ENCODE assay signal across 8 cellular contexts in genomic region chr1:150560576-150560975, GRCh38. TPM values are rescaled to one million over a fixed set of nuclear protein-coding genes. Genes with fewer than 3 reads are reported as not detected.
DNase-seq lines count a peak whose midpoint lies in the region; ATAC-seq, FAIRE-seq and TF ChIP-seq lines count a peak whose summit lies in the region.

No MANE protein-coding gene starts in this region.

- H3K9ac ChIP-seq in endothelial cell of umbilical vein (replicated peaks; ENCODE audit: extremely low read depth, insufficient read depth, low read length): peak overlapping the region; percentile 98

- no TSS peak for BruUV-seq in endothelial cell of umbilical vein (replicated peaks; lab: Mats Ljungman, UMichigan)

- CTCF ChIA-PET in CD8-positive, alpha-beta T cell (lab: Charles Lee): interaction anchor here (0.6 to 34.3 kb wide), 37 partner anchors 9 to 595 kb away, joined by 3 to 799 read pairs (median 4); partner anchors contain the start of genes ADAMTSL4, ENSA, GOLPH3L and MCL1
- CTCF ChIA-PET in endothelial cell of umbilical vein (lab: Charles Lee): interaction anchor here (0.6 to 13.9 kb wide), 20 partner anchors 7 to 361 kb away, joined by 3 to 288 read pairs (median 11); partner anchors contain the start of genes ADAMTSL4, CTSK, ECM1 and ENSA

- H3K36me3 Mint-ChIP-seq in CD8-positive, alpha-beta T cell: peaks cover 4% of the 10 kb centered on the region
- H3K36me3 Mint-ChIP-seq in osteocyte (ENCODE audit: unreplicated experiment): peaks cover 2% of the 10 kb centered on the region

- TF ChIP-seq POLR2A in endothelial cell of umbilical vein (IDR thresholded peaks at IDR 0.05; ENCODE audit: low read depth, low read length): no peak

- H3K27ac ChIP-seq in CD8-positive, alpha-beta T cell (ENCODE audit: low read depth, low read length): peak overlapping the region; percentile 90
- H3K27ac ChIP-seq in SJCRH30 (no peak overlapping the region), endothelial cell of umbilical vein (ENCODE audit: insufficient read depth, low read depth, low read length) (peak overlapping the region; percentile 99)

- H3K4me1 Mint-ChIP-seq in CD8-positive, alpha-beta T cell (ENCODE audit: low read depth): peaks cover 43% of the 10 kb centered on the region
- H3K4me1 Mint-ChIP-seq in osteocyte (ENCODE audit: unreplicated experiment): peaks cover 53% of the 10 kb centered on the region

- no peak for ATAC-seq in CD8-positive, alpha-beta T cell
- ATAC-seq in GM21423 (IDR thresholded peaks at IDR 0.05; ENCODE audit: unreplicated experiment): no peak
- no peak for ATAC-seq in GM18519 (IDR thresholded peaks at IDR 0.05; ENCODE audit: low FRiP score, unreplicated experiment)
- ATAC-seq in HG03571 (IDR thresholded peaks at IDR 0.05; ENCODE audit: unreplicated experiment): no peak

- no peaks in the 10 kb centered on the region for H4K20me1 ChIP-seq in endothelial cell of umbilical vein (replicated peaks; ENCODE audit: control insufficient read depth, extremely low read depth, insufficient read depth, low read length)

- no peaks in the 10 kb centered on the region for H3K36me3 ChIP-seq in CD8-positive, alpha-beta T cell (ENCODE audit: insufficient read depth, low read length)
- H3K36me3 ChIP-seq in SJCRH30: no peaks in the 10 kb centered on the region
- H3K36me3 ChIP-seq in endothelial cell of umbilical vein (ENCODE audit: control insufficient read depth in 2 of 2, extremely low read depth in 1 of 2, insufficient read depth in 2 of 2, low read length in 2 of 2): peaks cover 0 to 4% of the 10 kb centered on the region in 2 experiments

- H3K9me3 ChIP-seq in CD8-positive, alpha-beta T cell (ENCODE audit: low read length): no peaks in the 10 kb centered on the region
- H3K9me3 ChIP-seq in SJCRH30 (replicated peaks) (no peaks in the 10 kb centered on the region), endothelial cell of umbilical vein (replicated peaks; ENCODE audit: control insufficient read depth, insufficient read depth, low read length) (no peaks in the 10 kb centered on the region)

- TF ChIP-seq CTCF in CD8-positive, alpha-beta T cell (IDR thresholded peaks at IDR 0.05): no peak
- no peak for TF ChIP-seq CTCF in endothelial cell of umbilical vein (IDR thresholded peaks at IDR 0.05; ENCODE audit: extremely low read depth in 1 of 2, insufficient read depth in 1 of 2, low read depth in 1 of 2, low read length in 2 of 2)
- TF ChIP-seq CTCF in osteocyte (IDR thresholded peaks at IDR 0.05): no peak

- DNase-seq in CD8-positive, alpha-beta T cell: peak in 1 of 7 experiments; percentile 13
- DNase-seq in SJCRH30: no peak
- DNase-seq in endothelial cell of umbilical vein (ENCODE audit: low read depth, low spot score): no peak
- DNase-seq in osteocyte (ENCODE audit: extremely low spot score, unreplicated experiment): no peak
- no peak for DNase-seq in Ammon's horn (ENCODE audit: low spot score)

- H3K9me3 Mint-ChIP-seq in CD8-positive, alpha-beta T cell: no peaks in the 10 kb centered on the region
- H3K9me3 Mint-ChIP-seq in osteocyte (ENCODE audit: unreplicated experiment): no peaks in the 10 kb centered on the region

- no peaks in the 10 kb centered on the region for H3K9me1 ChIP-seq in endothelial cell of umbilical vein (replicated peaks; ENCODE audit: control insufficient read depth, extremely low read depth, insufficient read depth, low read length)

- POLR2A ChIA-PET in CD8-positive, alpha-beta T cell (lab: Charles Lee): interaction anchor here (0.8 to 14.6 kb wide), 10 partner anchors 12 to 72 kb away, joined by 3 to 584 read pairs (median 6); partner anchors contain the start of genes ENSA and MCL1
- POLR2A ChIA-PET in endothelial cell of umbilical vein (lab: Charles Lee): interaction anchor here (0.6 to 3.1 kb wide), 6 partner anchors 10 to 204 kb away, joined by 3 to 39 read pairs (median 4); partner anchors contain the start of gene MCL1

- peak overlapping the region; percentile 100 for H3K27ac Mint-ChIP-seq in CD8-positive, alpha-beta T cell
- peak overlapping the region; percentile 100 for H3K27ac Mint-ChIP-seq in osteocyte (ENCODE audit: unreplicated experiment)

- no peak overlapping the region for H2AFZ ChIP-seq in endothelial cell of umbilical vein (ENCODE audit: low read depth, low read length)

- peak overlapping the region; percentile 82 for H3K4me3 ChIP-seq in CD8-positive, alpha-beta T cell (ENCODE audit: low read depth, low read length)
- H3K4me3 ChIP-seq in SJCRH30: peak overlapping the region; percentile 58
- no peak overlapping the region for H3K4me3 ChIP-seq in endothelial cell of umbilical vein (replicated peaks in 1 of 3; ENCODE audit: insufficient read depth in 1 of 3, low read depth in 1 of 3, low read length in 3 of 3)

- H3K4me1 ChIP-seq in CD8-positive, alpha-beta T cell (ENCODE audit: insufficient read depth, low read length): peaks cover 47% of the 10 kb centered on the region
- H3K4me1 ChIP-seq in SJCRH30 (peaks cover 15% of the 10 kb centered on the region), endothelial cell of umbilical vein (ENCODE audit: control insufficient read depth, extremely low read depth, insufficient read depth, low read length) (peaks cover 52% of the 10 kb centered on the region)

- no peaks in the 10 kb centered on the region for H3K27me3 ChIP-seq in CD8-positive, alpha-beta T cell (ENCODE audit: insufficient read depth, low read length)
- H3K27me3 ChIP-seq in SJCRH30 (no peaks in the 10 kb centered on the region), endothelial cell of umbilical vein (ENCODE audit: control insufficient read depth in 2 of 2, insufficient read depth in 2 of 2, low read length in 2 of 2) (no peaks in the 10 kb centered on the region)

- H3K79me2 ChIP-seq in endothelial cell of umbilical vein (ENCODE audit: control insufficient read depth, insufficient read depth, low read length): peaks cover 4% of the 10 kb centered on the region

- H3K4me3 Mint-ChIP-seq in CD8-positive, alpha-beta T cell: peak overlapping the region; percentile 95
- peak overlapping the region; percentile 91 for H3K4me3 Mint-ChIP-seq in osteocyte (ENCODE audit: unreplicated experiment)

- H3K27me3 Mint-ChIP-seq in CD8-positive, alpha-beta T cell (ENCODE audit: low read depth): no peaks in the 10 kb centered on the region
- no peaks in the 10 kb centered on the region for H3K27me3 Mint-ChIP-seq in osteocyte (ENCODE audit: unreplicated experiment)

- peak overlapping the region; percentile 76 for H3K4me2 ChIP-seq in endothelial cell of umbilical vein (ENCODE audit: insufficient read depth, low read length)

- intact Hi-C loops in CD8-positive, alpha-beta T cell (cut with DNase I, micrococcal nuclease): loop anchor here (1.0 to 10.0 kb wide), 6 partner anchors 68 to 414 kb away; partner anchors contain the start of genes ANP32E (in 1 of the 2), CERS2 (in 1 of the 2), CTSS (in 1 of the 2) and ENSA (in 1 of the 2)
- intact Hi-C loops in endothelial cell of umbilical vein (cut with micrococcal nuclease): loop anchor here (1.0 to 5.0 kb wide), 3 partner anchors 96 to 362 kb away; no protein-coding TSS in a partner anchor

- no peak for FAIRE-seq in endothelial cell of umbilical vein (lab: Jason Lieb, UNC)

- dilution Hi-C loops in endothelial cell of umbilical vein (cut with MboI; ENCODE audit: extremely low pct_ligation_motif_present, low sequenced_read_pairs): no loop called here

RNA-seq across cellular contexts. Expression of gene ADAMTSL4, which starts 11.4 kb away (rescaled TPM):
- not detected for total RNA-seq in CD8-positive, alpha-beta T cell
- total RNA-seq in SJCRH30 (2014; rRNA removed; shearing (Covaris generic)): not detected in 2 replicates
- total RNA-seq in endothelial cell of umbilical vein (0.37 and 0.73 TPM in 2 replicates), osteocyte (2.3 and 2.6 TPM in 2 replicates)
- polyA plus RNA-seq in endothelial cell of umbilical vein: 0.96 and 1.0 TPM in 2 replicates
- 0.67 and 0.75 TPM in 2 replicates for polyA plus RNA-seq in endothelial cell of umbilical vein (2011; cell fraction: cytosol; rRNA removed)
- 0.63 and 0.74 TPM in 2 replicates for polyA plus RNA-seq in endothelial cell of umbilical vein (2011; cell fraction: nucleus; rRNA removed)
- polyA plus RNA-seq in endothelial cell of umbilical vein (2012): 3.0 and 3.6 TPM in 2 replicates
- 2.5 and 4.0 TPM in 2 replicates for polyA minus RNA-seq in endothelial cell of umbilical vein
- polyA minus RNA-seq in endothelial cell of umbilical vein (2011; cell fraction: cytosol; rRNA and poly(A)+ RNA removed): 2.8 TPM
- 0.58 TPM in 1 of 2 replicates, not detected in the other for polyA minus RNA-seq in endothelial cell of umbilical vein (2011; cell fraction: nucleus; rRNA and poly(A)+ RNA removed)

RNA-seq across cellular contexts. Expression of gene MCL1, which starts 18.8 kb away (rescaled TPM):
- 100 to 1,000 TPM; 682 to 685 TPM for total RNA-seq in CD8-positive, alpha-beta T cell
- total RNA-seq in SJCRH30 (2014; rRNA removed; shearing (Covaris generic)): 99.4 and 104 TPM in 2 replicates
- 186 and 212 TPM in 2 replicates for total RNA-seq in endothelial cell of umbilical vein
- polyA plus RNA-seq in endothelial cell of umbilical vein: 63.9 and 87.3 TPM in 2 replicates
- 71.3 and 83.7 TPM in 2 replicates for polyA plus RNA-seq in endothelial cell of umbilical vein (2011; cell fraction: cytosol; rRNA removed)
- 334 and 381 TPM in 2 replicates for polyA plus RNA-seq in endothelial cell of umbilical vein (2011; cell fraction: nucleus; rRNA removed)
- polyA plus RNA-seq in endothelial cell of umbilical vein (2012): 120 and 171 TPM in 2 replicates
- 129 and 158 TPM in 2 replicates for polyA minus RNA-seq in endothelial cell of umbilical vein
- 105 TPM for polyA minus RNA-seq in endothelial cell of umbilical vein (2011; cell fraction: cytosol; rRNA and poly(A)+ RNA removed)
- 263 and 290 TPM in 2 replicates for polyA minus RNA-seq in endothelial cell of umbilical vein (2011; cell fraction: nucleus; rRNA and poly(A)+ RNA removed)
- 275 and 296 TPM in 2 replicates for total RNA-seq in osteocyte

RNA-seq across cellular contexts. Expression of gene FALEC, which starts 45.0 kb away (rescaled TPM):
- not detected for total RNA-seq in CD8-positive, alpha-beta T cell
- 0.28 TPM in 1 of 2 replicates, not detected in the other for total RNA-seq in SJCRH30 (2014; rRNA removed; shearing (Covaris generic))
- total RNA-seq in endothelial cell of umbilical vein (not detected in 2 replicates), osteocyte (not detected in 2 replicates)
- polyA plus RNA-seq in endothelial cell of umbilical vein: not detected in 2 replicates
- polyA plus RNA-seq in endothelial cell of umbilical vein (2011; cell fraction: cytosol; rRNA removed): not detected in 2 replicates
- polyA plus RNA-seq in endothelial cell of umbilical vein (2011; cell fraction: nucleus; rRNA removed): not detected in 2 replicates
- not detected in 2 replicates for polyA plus RNA-seq in endothelial cell of umbilical vein (2012)
- polyA minus RNA-seq in endothelial cell of umbilical vein: 0.42 TPM in 1 of 2 replicates, not detected in the other
- not detected for polyA minus RNA-seq in endothelial cell of umbilical vein (2011; cell fraction: cytosol; rRNA and poly(A)+ RNA removed)
- not detected in 2 replicates for polyA minus RNA-seq in endothelial cell of umbilical vein (2011; cell fraction: nucleus; rRNA and poly(A)+ RNA removed)

RNA-seq across cellular contexts. Expression of gene ECM1, which starts 52.7 kb away (rescaled TPM):
- not detected for total RNA-seq in CD8-positive, alpha-beta T cell
- total RNA-seq in SJCRH30 (2014; rRNA removed; shearing (Covaris generic)): 5.0 TPM in 2 replicates
- total RNA-seq in endothelial cell of umbilical vein (7.2 and 7.3 TPM in 2 replicates), osteocyte (17.4 and 19.8 TPM in 2 replicates)
- polyA plus RNA-seq in endothelial cell of umbilical vein: 16.6 and 20.5 TPM in 2 replicates
- 8.3 and 10.8 TPM in 2 replicates for polyA plus RNA-seq in endothelial cell of umbilical vein (2011; cell fraction: cytosol; rRNA removed)
- 12.9 and 14.6 TPM in 2 replicates for polyA plus RNA-seq in endothelial cell of umbilical vein (2011; cell fraction: nucleus; rRNA removed)
- 8.8 and 12.4 TPM in 2 replicates for polyA plus RNA-seq in endothelial cell of umbilical vein (2012)
- 7.0 and 10.2 TPM in 2 replicates for polyA minus RNA-seq in endothelial cell of umbilical vein
- 3.7 TPM for polyA minus RNA-seq in endothelial cell of umbilical vein (2011; cell fraction: cytosol; rRNA and poly(A)+ RNA removed)
- polyA minus RNA-seq in endothelial cell of umbilical vein (2011; cell fraction: nucleus; rRNA and poly(A)+ RNA removed): 2.5 and 2.9 TPM in 2 replicates

Comparison
In these comparisons a context has a peak if more than half of its experiments do, and no peak if none do; other contexts are left out.
1. H3K4me3 ChIP-seq: peak in CD8-positive, alpha-beta T cell (single experiment) and SJCRH30 (single experiment); none in endothelial cell of umbilical vein (0 of 3).